ENCODE assay signal across 8 cellular contexts in the genomic region with DNA sequence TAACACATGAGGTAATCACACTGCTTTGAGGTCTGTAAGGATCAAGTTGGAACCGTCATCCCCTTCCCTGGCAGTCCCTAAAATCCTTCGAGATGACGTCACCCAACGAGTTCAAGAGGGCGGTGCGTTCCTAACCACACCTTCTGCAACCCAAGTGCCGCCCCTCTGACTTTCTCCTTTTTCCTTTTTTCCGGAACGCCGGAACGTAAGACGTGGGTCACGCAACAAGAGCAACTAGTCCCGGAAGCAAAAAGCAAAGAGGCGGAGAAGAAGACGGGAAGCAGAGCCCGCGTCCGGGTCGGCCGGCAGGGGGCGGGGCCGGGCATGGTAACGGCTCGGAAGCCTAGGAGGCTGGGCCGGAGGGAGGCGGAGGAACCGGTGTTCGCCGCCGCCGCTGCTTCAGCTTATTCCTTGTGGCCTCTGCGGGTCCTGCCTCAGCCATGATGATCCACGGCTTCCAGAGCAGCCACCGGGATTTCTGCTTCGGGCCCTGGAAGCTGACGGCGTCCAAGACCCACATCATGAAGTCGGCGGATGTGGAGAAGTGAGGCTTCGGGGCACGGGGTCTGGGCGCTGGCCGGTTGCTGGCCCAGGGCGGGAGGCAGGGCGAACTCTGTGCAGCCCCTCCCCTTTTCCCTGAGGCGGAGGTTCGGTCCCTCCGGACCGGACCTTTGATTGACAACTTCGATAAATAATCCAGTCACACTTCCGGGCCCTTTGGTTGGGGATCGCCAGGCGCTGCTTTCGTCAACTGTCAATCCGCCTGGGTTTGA. TPM values are rescaled to one million over a fixed set of nuclear protein-coding genes. Genes with fewer than 3 reads are reported as not detected.
DNase-seq lines count a peak whose midpoint lies in the region; ATAC-seq and TF ChIP-seq lines count a peak whose summit lies in the region.

TSS of gene TIPRL (plus strand) at position 325 of the 773 bp plus-strand sequence. CDS start at position 441, 116 bp downstream.

- no peaks in the 10 kb centered on the region for H3K9me2 ChIP-seq in SU-DHL-6 (replicated peaks; ENCODE audit: insufficient read depth, low read length)

- H3K4me1 ChIP-seq in adipocyte (ENCODE audit: control insufficient read depth, insufficient read depth, low read length) (peaks cover 8% of the 10 kb centered on the region), cardiac muscle cell (ENCODE audit: low read depth) (peaks cover 8% of the 10 kb centered on the region), parathyroid adenoma (no peaks in the 10 kb centered on the region), transverse colon (peaks cover 2 to 26% (median 13%) of the 10 kb centered on the region in 4 donors)

- peak; percentile 93 for ATAC-seq in HG02759 (IDR thresholded peaks at IDR 0.05; ENCODE audit: unreplicated experiment)

- TF ChIP-seq EP300 in transverse colon (IDR thresholded peaks at IDR 0.05; ENCODE audit: low read depth): peak; percentile 4

- DNase-seq in NCI-H128 (lab: John Stamatoyannopoulos, UW; ENCODE audit: unreplicated experiment) (peak; percentile 87), adipocyte (ENCODE audit: low read depth) (peak; percentile 98), cardiac muscle cell (ENCODE audit: low read depth in 1 of 2, low spot score in 1 of 2) (peak; percentile 96 to 99), transverse colon (peak; percentile 97)

- TF ChIP-seq POLR2A in transverse colon (IDR thresholded peaks at IDR 0.05): peak; percentile 78

- H3K9ac ChIP-seq in SU-DHL-6 (ENCODE audit: low read length) (peak within 1 kb of the TSS; percentile 77), adipocyte (ENCODE audit: low read length) (peak within 1 kb of the TSS; percentile 97), parathyroid adenoma (peak within 1 kb of the TSS; percentile 38)

- H3K79me2 ChIP-seq in SU-DHL-6 (ENCODE audit: insufficient read depth, low read length) (peaks cover 44% of the 10 kb centered on the region), parathyroid adenoma (peaks cover 2% of the 10 kb centered on the region)

- no peaks in the 10 kb centered on the region for H4K20me1 ChIP-seq in SU-DHL-6 (ENCODE audit: low read depth, low read length)

- no peaks in the 10 kb centered on the region for H3K27me3 ChIP-seq in SU-DHL-6 (ENCODE audit: low read length)
- no peaks in the 10 kb centered on the region for H3K27me3 ChIP-seq in adipocyte (replicated peaks; ENCODE audit: control insufficient read depth, insufficient read depth, low read length)
- H3K27me3 ChIP-seq in cardiac muscle cell: no peaks in the 10 kb centered on the region
- H3K27me3 ChIP-seq in parathyroid adenoma (ENCODE audit: control insufficient read depth, insufficient read depth, low read length): no peaks in the 10 kb centered on the region
- H3K27me3 ChIP-seq in transverse colon: no peaks in the 10 kb centered on the region

- H3K4me3 ChIP-seq in SU-DHL-6 (ENCODE audit: insufficient read depth, low read length, poor library complexity, severe bottlenecking): peak within 1 kb of the TSS; percentile 93
- H3K4me3 ChIP-seq in adipocyte (ENCODE audit: low read length): peak within 1 kb of the TSS; percentile 98
- H3K4me3 ChIP-seq in cardiac muscle cell: peak within 1 kb of the TSS; percentile 59
- H3K4me3 ChIP-seq in parathyroid adenoma (ENCODE audit: low read depth, low read length): peak within 1 kb of the TSS; percentile 95
- peak within 1 kb of the TSS; percentile 42 to 78 (median 63) for H3K4me3 ChIP-seq in transverse colon

- H2AFZ ChIP-seq in SU-DHL-6 (ENCODE audit: low read depth, low read length, severe bottlenecking) (peak within 1 kb of the TSS; percentile 89), parathyroid adenoma (peak within 1 kb of the TSS; percentile 79)

- H3K9me3 ChIP-seq in SU-DHL-6 (ENCODE audit: insufficient read depth, low read length): no peaks in the 10 kb centered on the region
- H3K9me3 ChIP-seq in adipocyte (ENCODE audit: control insufficient read depth, low read length): no peaks in the 10 kb centered on the region
- H3K9me3 ChIP-seq in cardiac muscle cell (ENCODE audit: low read depth): no peaks in the 10 kb centered on the region
- H3K9me3 ChIP-seq in parathyroid adenoma (ENCODE audit: control insufficient read depth, low read length): no peaks in the 10 kb centered on the region
- no peaks in the 10 kb centered on the region for H3K9me3 ChIP-seq in transverse colon

- TF ChIP-seq CTCF in GM12873 (IDR thresholded peaks at IDR 0.05; ENCODE audit: insufficient read depth, low read depth, low read length, missing control alignments) (peak; percentile 61), SU-DHL-6 (IDR thresholded peaks at IDR 0.05; ENCODE audit: insufficient read depth, low read length, poor library complexity, severe bottlenecking) (no peak), cardiac muscle cell (IDR thresholded peaks at IDR 0.05; ENCODE audit: low read depth, low read length) (peak; percentile 55), parathyroid adenoma (IDR thresholded peaks at IDR 0.05) (peak; percentile 64), transverse colon (IDR thresholded peaks at IDR 0.05) (peak; percentile 54 to 90 (median 75))

- WGBS in transverse colon (ENCODE audit: low coverage in 1 of 2), 2 donors: 0% methylated on average over 3 to 52 of the region's 56 CpGs

- H3F3A ChIP-seq in SU-DHL-6 (ENCODE audit: insufficient read depth): no peaks in the 10 kb centered on the region

- intact Hi-C loops in transverse colon (cut with DNase I; ENCODE audit: low total_unique reads): no loop called here

- H3K4me2 ChIP-seq in SU-DHL-6 (ENCODE audit: low read depth, low read length, poor library complexity, severe bottlenecking) (peak within 1 kb of the TSS; percentile 78), parathyroid adenoma (ENCODE audit: low read length) (peak within 1 kb of the TSS; percentile 90)

- in situ Hi-C loops in transverse colon (cut with MboI; ENCODE audit: low pct_ligation_motif_present in 1 of 4, low pct_unique_long_range_greater_than_20kb in 1 of 4, low sequenced_read_pairs in 3 of 4): no loop called here

- H3K27ac ChIP-seq in SU-DHL-6 (ENCODE audit: low read depth, low read length) (peak within 1 kb of the TSS; percentile 63), cardiac muscle cell (peak within 1 kb of the TSS; percentile 78), parathyroid adenoma (peak within 1 kb of the TSS; percentile 89), transverse colon (peak within 1 kb of the TSS; percentile 90 to 97 (median 93))

- H3K36me3 ChIP-seq in SU-DHL-6 (ENCODE audit: low read length) (no peaks in the 10 kb centered on the region), adipocyte (ENCODE audit: control insufficient read depth, insufficient read depth, low read length, severe bottlenecking) (peaks cover 2% of the 10 kb centered on the region), cardiac muscle cell (no peaks in the 10 kb centered on the region), parathyroid adenoma (ENCODE audit: control insufficient read depth, insufficient read depth, low read length) (no peaks in the 10 kb centered on the region), transverse colon (no peaks in the 10 kb centered on the region)

RNA-seq across cellular contexts. Expression of gene TIPRL, which starts in this region (rescaled TPM):
- 26.7 and 35.1 TPM in 2 replicates for total RNA-seq in cardiac muscle cell
- 44.0 and 57.3 TPM in 2 replicates for polyA plus RNA-seq in cardiac muscle cell
- total RNA-seq in transverse colon: 10 to 100 TPM in 3 of 4 donors, 1 to 10 TPM in 1; 4.0 to 24.0 (median 19.6) TPM

Comparison
In these comparisons a context has a peak if more than half of its experiments do, and no peak if none do; other contexts are left out.
1. Peak in every context shown above with its lines: DNase-seq, ATAC-seq, H3K4me3 ChIP-seq and H3K27ac ChIP-seq.
2. H3K9ac ChIP-seq: peak in every context shown above with its lines; median percentile 97 in adipocyte; 77 in SU-DHL-6; 38 in parathyroid adenoma.